1 cellular context compared by ENCODE assay signal in the genomic region with DNA sequence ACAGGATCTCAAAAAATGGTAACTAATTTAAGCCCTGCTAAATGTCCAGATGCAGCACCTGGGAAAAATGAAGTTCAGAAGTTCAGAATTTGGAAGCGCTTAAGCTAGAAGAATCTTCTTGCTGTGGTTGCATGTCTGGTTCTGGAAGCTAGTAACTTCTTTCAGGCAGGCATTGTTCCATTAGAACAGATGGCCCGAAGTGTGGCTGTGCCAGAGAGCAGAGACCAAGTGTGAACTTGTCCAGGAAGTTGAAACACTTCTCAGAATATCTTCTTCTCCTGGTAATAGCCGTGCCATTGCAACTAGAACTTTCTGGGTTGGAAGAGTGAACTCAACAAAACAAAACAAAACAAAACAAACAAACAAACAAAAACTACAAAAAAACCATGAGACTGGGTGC.
TF ChIP-seq lines count a peak whose summit lies in the region.

No MANE protein-coding gene starts in this region.

TF ChIP-seq in WTC11, 78 proteins besides CTCF, POLR2A, EP300 and RAD21 (continued from another document):
- TF ChIP-seq TP53 (CRISPR knock-in tag; IDR thresholded peaks at IDR 0.05) (no peak), ZNF138 (CRISPR knock-in tag; conservative IDR thresholded peaks at IDR 0.05) (no peak), NR1H2 (CRISPR knock-in tag; IDR thresholded peaks at IDR 0.05) (no peak), RORB (CRISPR knock-in tag; IDR thresholded peaks at IDR 0.05) (no peak), EMX1 (CRISPR knock-in tag; IDR thresholded peaks at IDR 0.05) (no peak)
- TF ChIP-seq, protein P1, sequence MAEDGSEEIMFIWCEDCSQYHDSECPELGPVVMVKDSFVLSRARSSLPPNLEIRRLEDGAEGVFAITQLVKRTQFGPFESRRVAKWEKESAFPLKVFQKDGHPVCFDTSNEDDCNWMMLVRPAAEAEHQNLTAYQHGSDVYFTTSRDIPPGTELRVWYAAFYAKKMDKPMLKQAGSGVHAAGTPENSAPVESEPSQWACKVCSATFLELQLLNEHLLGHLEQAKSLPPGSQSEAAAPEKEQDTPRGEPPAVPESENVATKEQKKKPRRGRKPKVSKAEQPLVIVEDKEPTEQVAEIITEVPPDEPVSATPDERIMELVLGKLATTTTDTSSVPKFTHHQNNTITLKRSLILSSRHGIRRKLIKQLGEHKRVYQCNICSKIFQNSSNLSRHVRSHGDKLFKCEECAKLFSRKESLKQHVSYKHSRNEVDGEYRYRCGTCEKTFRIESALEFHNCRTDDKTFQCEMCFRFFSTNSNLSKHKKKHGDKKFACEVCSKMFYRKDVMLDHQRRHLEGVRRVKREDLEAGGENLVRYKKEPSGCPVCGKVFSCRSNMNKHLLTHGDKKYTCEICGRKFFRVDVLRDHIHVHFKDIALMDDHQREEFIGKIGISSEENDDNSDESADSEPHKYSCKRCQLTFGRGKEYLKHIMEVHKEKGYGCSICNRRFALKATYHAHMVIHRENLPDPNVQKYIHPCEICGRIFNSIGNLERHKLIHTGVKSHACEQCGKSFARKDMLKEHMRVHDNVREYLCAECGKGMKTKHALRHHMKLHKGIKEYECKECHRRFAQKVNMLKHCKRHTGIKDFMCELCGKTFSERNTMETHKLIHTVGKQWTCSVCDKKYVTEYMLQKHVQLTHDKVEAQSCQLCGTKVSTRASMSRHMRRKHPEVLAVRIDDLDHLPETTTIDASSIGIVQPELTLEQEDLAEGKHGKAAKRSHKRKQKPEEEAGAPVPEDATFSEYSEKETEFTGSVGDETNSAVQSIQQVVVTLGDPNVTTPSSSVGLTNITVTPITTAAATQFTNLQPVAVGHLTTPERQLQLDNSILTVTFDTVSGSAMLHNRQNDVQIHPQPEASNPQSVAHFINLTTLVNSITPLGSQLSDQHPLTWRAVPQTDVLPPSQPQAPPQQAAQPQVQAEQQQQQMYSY (CRISPR knock-in tag; IDR thresholded peaks at IDR 0.05), result no peak
- TF ChIP-seq, protein P2, sequence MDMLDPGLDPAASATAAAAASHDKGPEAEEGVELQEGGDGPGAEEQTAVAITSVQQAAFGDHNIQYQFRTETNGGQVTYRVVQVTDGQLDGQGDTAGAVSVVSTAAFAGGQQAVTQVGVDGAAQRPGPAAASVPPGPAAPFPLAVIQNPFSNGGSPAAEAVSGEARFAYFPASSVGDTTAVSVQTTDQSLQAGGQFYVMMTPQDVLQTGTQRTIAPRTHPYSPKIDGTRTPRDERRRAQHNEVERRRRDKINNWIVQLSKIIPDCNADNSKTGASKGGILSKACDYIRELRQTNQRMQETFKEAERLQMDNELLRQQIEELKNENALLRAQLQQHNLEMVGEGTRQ (CRISPR knock-in tag; IDR thresholded peaks at IDR 0.05), result no peak
